In the genomic region with DNA sequence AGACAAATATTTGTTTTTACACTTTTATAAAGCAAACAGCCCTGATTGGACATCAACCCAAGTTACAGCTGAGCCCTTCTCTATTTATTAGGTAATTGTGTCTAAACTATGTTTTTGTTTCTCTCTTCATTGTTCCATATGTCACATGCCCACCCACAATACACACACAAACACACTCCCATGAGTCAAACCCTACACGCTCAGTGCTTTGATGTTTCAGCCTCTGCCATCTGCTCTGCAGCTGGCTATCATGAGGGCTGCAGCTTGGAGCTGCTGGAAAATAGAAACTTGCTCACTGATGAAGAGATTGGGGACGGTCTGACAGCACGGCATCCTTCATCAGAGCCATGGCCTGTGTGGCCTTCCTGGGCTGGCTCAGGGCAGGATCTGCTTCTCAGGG, we compare ENCODE assay signal across 17 cellular contexts. TPM values are rescaled to one million over a fixed set of nuclear protein-coding genes. Genes with fewer than 3 reads are reported as not detected.
DNase-seq lines count a peak whose midpoint lies in the region; ATAC-seq and TF ChIP-seq lines count a peak whose summit lies in the region.
"Had no signal": no experiment of that assay in that cellular context is flagged by ENCODE, and none has a peak within 500 bp of the region (broad histone marks: within the 10 kb centered on the region; RNA-seq: fewer than 3 reads in every experiment).

No MANE protein-coding gene starts in this region.

- intact Hi-C loops in gastrocnemius medialis (cut with DNase I; ENCODE audit: low total_unique reads), result no loop called here

- TF ChIP-seq CTCF in gastrocnemius medialis (IDR thresholded peaks at IDR 0.05 in 4 of 5, conservative IDR thresholded peaks at IDR 0.05 in 1 of 5), result no peak
- TF ChIP-seq CTCF in Peyer's patch (IDR thresholded peaks at IDR 0.05), result no peak

- ATAC-seq in SK-N-SH treated with all-trans-retinoic acid at 6 μM for 48 hours (no peak; the same call in 2 of the 3 replicates), gastrocnemius medialis (no peak)

- H3K4me3 ChIP-seq in gastrocnemius medialis, result no peak overlapping the region
- H3K4me3 ChIP-seq in Peyer's patch, result no peak overlapping the region
- H3K4me3 ChIP-seq: cardiac muscle cell, suprapubic skin had no signal

- no peak for TF ChIP-seq POLR2A in gastrocnemius medialis (IDR thresholded peaks at IDR 0.05)
- no peak for TF ChIP-seq POLR2A in Peyer's patch (IDR thresholded peaks at IDR 0.05)

- no peaks in the 10 kb centered on the region for H3K36me3 ChIP-seq in gastrocnemius medialis
- no peaks in the 10 kb centered on the region for H3K36me3 ChIP-seq in Peyer's patch
- H3K36me3 ChIP-seq: BE2C, cardiac muscle cell, suprapubic skin had no signal

- H3K27me3 ChIP-seq in gastrocnemius medialis (no peaks in the 10 kb centered on the region), Peyer's patch (no peaks in the 10 kb centered on the region)
- H3K27me3 ChIP-seq: BE2C, cardiac muscle cell, suprapubic skin had no signal

- H3K27ac ChIP-seq in gastrocnemius medialis (no peak overlapping the region), Peyer's patch (no peak overlapping the region)
- H3K27ac ChIP-seq: cardiac muscle cell, parathyroid adenoma, suprapubic skin had no signal

- DNase-seq in DMS 273 (lab: John Stamatoyannopoulos, UW; ENCODE audit: unreplicated experiment) (peak; percentile 93), LHCN-M2 (ENCODE audit: low read depth) (peak; percentile 32), iris pigment epithelial cell (ENCODE audit: low read depth) (peak; percentile 27), NCI-H2227 (lab: John Stamatoyannopoulos, UW; ENCODE audit: unreplicated experiment) (no peak), gastrocnemius medialis (no peak), Peyer's patch (no peak), GDM1 (lab: John Stamatoyannopoulos, UW) (no peak)
- DNase-seq: activated CD8-positive, alpha-beta memory T cell treated with anti-CD3 and anti-CD28 coated beads, Interleukin-2, amount 50 U/mL, for 48 hours; activated naive CD4-positive, alpha-beta T cell treated with anti-CD3 and anti-CD28 coated beads, Interleukin-2, amount 10 ng/mL, durations not matched to agents 7 days and 5 days; BE2C; endodermal cell; midbrain; T-helper 1 cell had no signal

- no peaks in the 10 kb centered on the region for H3K9me3 ChIP-seq in gastrocnemius medialis
- H3K9me3 ChIP-seq in Peyer's patch, result no peaks in the 10 kb centered on the region
- H3K9me3 ChIP-seq: suprapubic skin had no signal

- H3K4me1 ChIP-seq in gastrocnemius medialis (peaks cover 9 to 10% of the 10 kb centered on the region in 2 donors), Peyer's patch (peaks cover 0 to 13% (median 0%) of the 10 kb centered on the region in 4 donors)
- H3K4me1 ChIP-seq: parathyroid adenoma had no signal

- in situ Hi-C loops in gastrocnemius medialis (cut with MboI; ENCODE audit: low sequenced_read_pairs in 4 of 4), result loop anchor here (5.0 to 25.0 kb wide), 3 partner anchors 409 to 637 kb away; no protein-coding TSS in a partner anchor

TF ChIP-seq in SK-N-SH treated with all-trans-retinoic acid at 6 μM for 48 hours, 23 proteins besides CTCF, POLR2A, EP300 and RAD21:
- TF ChIP-seq, protein P1, sequence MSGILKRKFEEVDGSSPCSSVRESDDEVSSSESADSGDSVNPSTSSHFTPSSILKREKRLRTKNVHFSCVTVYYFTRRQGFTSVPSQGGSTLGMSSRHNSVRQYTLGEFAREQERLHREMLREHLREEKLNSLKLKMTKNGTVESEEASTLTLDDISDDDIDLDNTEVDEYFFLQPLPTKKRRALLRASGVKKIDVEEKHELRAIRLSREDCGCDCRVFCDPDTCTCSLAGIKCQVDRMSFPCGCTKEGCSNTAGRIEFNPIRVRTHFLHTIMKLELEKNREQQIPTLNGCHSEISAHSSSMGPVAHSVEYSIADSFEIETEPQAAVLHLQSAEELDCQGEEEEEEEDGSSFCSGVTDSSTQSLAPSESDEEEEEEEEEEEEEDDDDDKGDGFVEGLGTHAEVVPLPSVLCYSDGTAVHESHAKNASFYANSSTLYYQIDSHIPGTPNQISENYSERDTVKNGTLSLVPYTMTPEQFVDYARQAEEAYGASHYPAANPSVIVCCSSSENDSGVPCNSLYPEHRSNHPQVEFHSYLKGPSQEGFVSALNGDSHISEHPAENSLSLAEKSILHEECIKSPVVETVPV (CRISPR knock-in tag; IDR thresholded peaks at IDR 0.05), result no peak
- peak; percentile 86 for TF ChIP-seq TCF4 (CRISPR knock-in tag; IDR thresholded peaks at IDR 0.05; ENCODE audit: borderline replicate concordance)
- TF ChIP-seq ZFP30 (CRISPR knock-in tag; IDR thresholded peaks at IDR 0.05), result no peak

RNA-seq across cellular contexts. Expression of a gene that starts 41.7 kb away (rescaled TPM):
- total RNA-seq in LHCN-M2 (2014; rRNA removed), result 60.7 and 74.7 TPM in 2 replicates
- 50.2 TPM for polyA plus RNA-seq in LHCN-M2 (2012)
- total RNA-seq in gastrocnemius medialis, result 10 to 100 TPM; 12.9 to 53.5 (median 30.3) TPM
- 10 to 100 TPM in 3 of 4 donors, 1 to 10 TPM in 1; 8.3 to 17.0 (median 13.4) TPM for total RNA-seq in Peyer's patch

Comparison
In these comparisons a context has a peak if more than half of its experiments do, and no peak if none do; other contexts are left out.
1. DNase-seq: peak in DMS 273 (single experiment), LHCN-M2 (single experiment) and iris pigment epithelial cell (single experiment); none in NCI-H2227 (single experiment), gastrocnemius medialis (0 of 2), Peyer's patch (0 of 3) and GDM1 (single experiment).